Comparison of ENCODE assay signal across 27 cellular contexts in the genomic region with DNA sequence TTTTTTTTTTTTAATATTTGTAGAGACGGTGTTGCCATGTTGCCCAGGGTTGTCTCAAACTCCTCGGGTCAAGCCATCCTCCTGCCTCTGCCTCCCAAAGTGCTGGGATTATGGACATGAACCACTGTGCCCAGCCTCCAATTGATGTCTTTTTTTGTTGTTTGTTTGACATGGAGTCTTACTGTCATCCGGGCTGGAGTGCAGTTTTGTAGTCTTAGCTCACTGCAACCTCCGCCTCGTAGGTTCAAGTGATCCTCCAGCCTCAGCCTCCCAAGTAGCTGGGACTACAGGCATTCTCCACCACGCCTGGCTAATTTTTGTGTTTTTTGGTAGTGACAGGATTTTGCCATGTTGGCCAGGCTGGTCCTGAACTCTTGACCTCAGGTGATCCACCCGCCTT. TPM values are rescaled to one million over a fixed set of nuclear protein-coding genes. Genes with fewer than 3 reads are reported as not detected.
DNase-seq lines count a peak whose midpoint lies in the region; ATAC-seq, FAIRE-seq and TF ChIP-seq lines count a peak whose summit lies in the region.
"Had no signal": no experiment of that assay in that cellular context is flagged by ENCODE, and none has a peak within 500 bp of the region (broad histone marks: within the 10 kb centered on the region; RNA-seq: fewer than 3 reads in every experiment).

No MANE protein-coding gene starts in this region.

- H3K4me3 ChIP-seq in HepG2 (replicated peaks in 1 of 3; ENCODE audit: insufficient read depth in 1 of 3, low read depth in 2 of 3, low read length in 3 of 3) = no peak overlapping the region
- no peak overlapping the region for H3K4me3 ChIP-seq in right lobe of liver
- H3K4me3 ChIP-seq in naive thymus-derived CD4-positive, alpha-beta T cell (ENCODE audit: low read length) = no peak overlapping the region
- H3K4me3 ChIP-seq: BLaER1 treated with 17β-estradiol and CSF1 and Interleukin-3, amounts not matched to agents 10 nM and 100 nM; GM23248; MG63 had no signal

- TF ChIP-seq EP300 in HepG2 (IDR thresholded peaks at IDR 0.05; ENCODE audit: low read depth in 2 of 2, low read length in 2 of 2) = no peak
- no peak for TF ChIP-seq EP300 in HepG2 (CRISPR knock-in tag; IDR thresholded peaks at IDR 0.05; ENCODE audit: borderline replicate concordance)

- H3K79me2 ChIP-seq in HepG2 (ENCODE audit: insufficient read depth, low read length) = peaks cover 95% of the 10 kb centered on the region

- peaks cover 46 to 80% of the 10 kb centered on the region in 2 experiments for H3K36me3 ChIP-seq in HepG2 (replicated peaks in 1 of 2; ENCODE audit: control insufficient read depth in 1 of 2, insufficient read depth in 2 of 2, low read length in 2 of 2)
- peaks cover 5 to 30% (median 17%) of the 10 kb centered on the region in 4 donors for H3K36me3 ChIP-seq in right lobe of liver
- peaks cover 5 to 54% (median 5%) of the 10 kb centered on the region in 3 experiments for H3K36me3 ChIP-seq in naive thymus-derived CD4-positive, alpha-beta T cell (ENCODE audit: control insufficient read depth in 2 of 3, insufficient read depth in 3 of 3, low read length in 3 of 3)

- no peak for ATAC-seq in activated CD4-positive, alpha-beta T cell treated with anti-CD3 and anti-CD28 coated beads for 36 hours
- ATAC-seq in HepG2 (no peak), right lobe of liver (no peak)
- no peak for ATAC-seq in naive thymus-derived CD4-positive, alpha-beta T cell
- ATAC-seq: Panc1 had no signal

- TF ChIP-seq POLR2A in HepG2 (IDR thresholded peaks at IDR 0.05; ENCODE audit: insufficient read depth in 1 of 2, low read depth in 2 of 2, low read length in 2 of 2) (no peak), right lobe of liver (IDR thresholded peaks at IDR 0.05) (no peak), erythroblast (IDR thresholded peaks at IDR 0.05; ENCODE audit: low read length) (no peak)

- FAIRE-seq in HepG2 (lab: Jason Lieb, UNC) = no peak
- FAIRE-seq: GM12891 had no signal

- peaks cover 67% of the 10 kb centered on the region for H3K4me1 Mint-ChIP-seq in activated CD4-positive, alpha-beta T cell treated with anti-CD3 and anti-CD28 coated beads for 36 hours
- H3K4me1 Mint-ChIP-seq in activated CD4-positive, alpha-beta T cell treated with anti-CD3 and anti-CD28 coated beads, Interleukin-2, amount 10 ng/mL, durations not matched to agents 7 days and 5 days = peaks cover 62% of the 10 kb centered on the region
- peaks cover 47 to 79% (median 77%) of the 10 kb centered on the region in 7 donors for H3K4me1 Mint-ChIP-seq in naive thymus-derived CD4-positive, alpha-beta T cell

- 97% methylated on average over 6 of the region's 7 CpGs for WGBS in HepG2 (ENCODE audit: low lambda C conversion rate)
- WGBS in right lobe of liver (ENCODE audit: insufficient coverage, low coverage, low lambda C conversion rate, missing lambda C conversion rate) = 82% methylated on average over 5 of the region's 7 CpGs

- H3K4me1 ChIP-seq in HepG2 (ENCODE audit: insufficient read depth, low read length) = peaks cover 34% of the 10 kb centered on the region
- peaks cover 0 to 22% (median 0%) of the 10 kb centered on the region in 4 donors for H3K4me1 ChIP-seq in right lobe of liver
- H3K4me1 ChIP-seq in naive thymus-derived CD4-positive, alpha-beta T cell (ENCODE audit: control insufficient read depth in 2 of 2, insufficient read depth in 2 of 2, low read length in 2 of 2) = peaks cover 28 to 30% of the 10 kb centered on the region in 2 donors

- peaks cover 55% of the 10 kb centered on the region for H4K20me1 ChIP-seq in HepG2 (ENCODE audit: insufficient read depth, low read length)

- H3K27me3 ChIP-seq in HepG2 (ENCODE audit: control insufficient read depth in 1 of 2, insufficient read depth in 2 of 2, low read length in 2 of 2) (no peaks in the 10 kb centered on the region), right lobe of liver (no peaks in the 10 kb centered on the region)
- H3K27me3 ChIP-seq in naive thymus-derived CD4-positive, alpha-beta T cell (ENCODE audit: control insufficient read depth in 2 of 2, insufficient read depth in 2 of 2, low read length in 2 of 2) = no peaks in the 10 kb centered on the region
- H3K27me3 ChIP-seq: BLaER1 treated with 17β-estradiol and CSF1 and Interleukin-3, amounts not matched to agents 10 nM and 100 nM; MG63 had no signal

- H3K36me3 Mint-ChIP-seq in activated CD4-positive, alpha-beta T cell treated with anti-CD3 and anti-CD28 coated beads for 36 hours (ENCODE audit: low read depth) = peaks cover 57% of the 10 kb centered on the region
- H3K36me3 Mint-ChIP-seq in activated CD4-positive, alpha-beta T cell treated with anti-CD3 and anti-CD28 coated beads, Interleukin-2, amount 10 ng/mL, durations not matched to agents 7 days and 5 days (ENCODE audit: low read depth) = peaks cover 65% of the 10 kb centered on the region
- H3K36me3 Mint-ChIP-seq in naive thymus-derived CD4-positive, alpha-beta T cell = peaks cover 4 to 32% (median 28%) of the 10 kb centered on the region in 5 donors

- intact Hi-C loops in activated CD4-positive, alpha-beta T cell treated with anti-CD3 and anti-CD28 coated beads for 36 hours (cut with DNase I, micrococcal nuclease) = no loop called here
- intact Hi-C loops in HepG2 (cut with micrococcal nuclease; ENCODE audit: unreplicated experiment) = no loop called here
- intact Hi-C loops in right lobe of liver (cut with DNase I) = no loop called here
- intact Hi-C loops in naive thymus-derived CD4-positive, alpha-beta T cell (cut with micrococcal nuclease) = no loop called here

- no peak for TF ChIP-seq CTCF in HepG2 (CRISPR knock-in tag; IDR thresholded peaks at IDR 0.05)
- no peak for TF ChIP-seq CTCF in right lobe of liver (IDR thresholded peaks at IDR 0.05)

- H3K4me2 ChIP-seq in HepG2 (ENCODE audit: low read depth, low read length) = no peak overlapping the region
- H3K4me2 ChIP-seq: BLaER1 treated with 17β-estradiol and CSF1 and Interleukin-3, amounts not matched to agents 10 nM and 100 nM had no signal

- in situ Hi-C loops in HepG2 (cut with HindIII; ENCODE audit: extremely low pct_ligation_motif_present, low pct_unique_long_range_greater_than_20kb) = no loop called here

- H3K27ac ChIP-seq in HepG2 (ENCODE audit: extremely low read length, insufficient read depth, low read length) (no peak overlapping the region), right lobe of liver (no peak overlapping the region)
- H3K27ac ChIP-seq in naive thymus-derived CD4-positive, alpha-beta T cell (ENCODE audit: low read depth, low read length) = no peak overlapping the region
- H3K27ac ChIP-seq: 22Rv1; BLaER1 treated with 17β-estradiol and CSF1 and Interleukin-3, amounts not matched to agents 10 nM and 100 nM; GM23248 had no signal

- peak overlapping the region; percentile 84 for H3K27ac Mint-ChIP-seq in activated CD4-positive, alpha-beta T cell treated with anti-CD3 and anti-CD28 coated beads for 36 hours
- no peak overlapping the region for H3K27ac Mint-ChIP-seq in activated CD4-positive, alpha-beta T cell treated with anti-CD3 and anti-CD28 coated beads, Interleukin-2, amount 10 ng/mL, durations not matched to agents 7 days and 5 days
- peak overlapping the region in 5 of 9 donors; percentile 30 to 86 (median 45) for H3K27ac Mint-ChIP-seq in naive thymus-derived CD4-positive, alpha-beta T cell
- H3K27ac Mint-ChIP-seq: H9, HFFc6 had no signal

- DNase-seq in activated CD4-positive, alpha-beta T cell treated with anti-CD3 and anti-CD28 coated beads for 36 hours = no peak
- no peak for DNase-seq in activated CD4-positive, alpha-beta T cell treated with anti-CD3 and anti-CD28 coated beads, Interleukin-2, amount 10 ng/mL, durations not matched to agents 7 days and 5 days
- no peak for DNase-seq in HepG2 (ENCODE audit: low spot score)
- no peak for DNase-seq in right lobe of liver
- DNase-seq in naive thymus-derived CD4-positive, alpha-beta T cell = no peak
- DNase-seq in mesenteric fat pad (ENCODE audit: low spot score) = no peak
- no peak for DNase-seq in erythroblast (lab: John Stamatoyannopoulos, UW)
- DNase-seq in GM19238 (ENCODE audit: insufficient read length, low spot score) = no peak
- DNase-seq: CD8-positive, alpha-beta T cell; DND-41; GM23248; H9; HFFc6; Kasumi-1; MG63; NCI-H1048; NCI-H1436; NCI-H1930; NCI-H2227 treated with DMSO at 0.1 percent for 48 hours; NCI-H510A treated with DMSO at 0.1 percent for 48 hours; NCI-H748 treated with DMSO at 0.1 percent for 48 hours; NK-92 treated with Interleukin-12 subunit alpha and Interleukin-12 subunit beta, amount 100 ng/mL, for 24 hours; SIG-M5 had no signal

- no peak overlapping the region for H3K9ac ChIP-seq in HepG2 (ENCODE audit: insufficient read depth, low read depth, low read length)
- H3K9ac ChIP-seq: BLaER1 treated with 17β-estradiol and CSF1 and Interleukin-3, amounts not matched to agents 10 nM and 100 nM; GM23248 had no signal

- POLR2A ChIA-PET in activated CD4-positive, alpha-beta T cell treated with anti-CD3 and anti-CD28 coated beads for 36 hours (lab: Charles Lee) = interaction anchor here (0.7 to 1.6 kb wide), 2 partner anchors 10 to 224 kb away, joined by 3 to 9 read pairs; a partner anchor contains a TSS
- POLR2A ChIA-PET in activated CD4-positive, alpha-beta T cell treated with anti-CD3 and anti-CD28 coated beads, Interleukin-2, amount 10 ng/mL, durations not matched to agents 7 days and 5 days (lab: Charles Lee) = no interaction called here
- POLR2A ChIA-PET in HepG2 (lab: Yijun Ruan, JAX) = interaction anchor here (0.7 to 1.8 kb wide), 3 partner anchors 7 to 10 kb away, joined by 3 to 9 read pairs (median 8); a partner anchor contains a TSS
- POLR2A ChIA-PET in naive thymus-derived CD4-positive, alpha-beta T cell (lab: Charles Lee) = interaction anchor here (4.9 kb wide), 1 partner anchor 11 kb away, joined by 46 read pairs; a partner anchor contains a TSS

- no peak for TF ChIP-seq RAD21 in HepG2 (CRISPR knock-in tag; IDR thresholded peaks at IDR 0.05)

- BruUV-seq in HepG2 (replicated peaks; lab: Mats Ljungman, UMichigan) = no TSS peak

- H3K9me3 ChIP-seq in HepG2 (ENCODE audit: low read length) (no peaks in the 10 kb centered on the region), right lobe of liver (no peaks in the 10 kb centered on the region)
- H3K9me3 ChIP-seq in naive thymus-derived CD4-positive, alpha-beta T cell (ENCODE audit: control insufficient read depth in 2 of 3, low read length in 3 of 3) = no peaks in the 10 kb centered on the region
- H3K9me3 ChIP-seq: BLaER1 treated with 17β-estradiol and CSF1 and Interleukin-3, amounts not matched to agents 10 nM and 100 nM; MG63 had no signal

- H2AFZ ChIP-seq in HepG2 (ENCODE audit: low read length) = no peak overlapping the region
- H2AFZ ChIP-seq: GM23248 had no signal

- H3K4me3 Mint-ChIP-seq in activated CD4-positive, alpha-beta T cell treated with anti-CD3 and anti-CD28 coated beads for 36 hours = no peak overlapping the region
- no peak overlapping the region for H3K4me3 Mint-ChIP-seq in activated CD4-positive, alpha-beta T cell treated with anti-CD3 and anti-CD28 coated beads, Interleukin-2, amount 10 ng/mL, durations not matched to agents 7 days and 5 days
- H3K4me3 Mint-ChIP-seq in naive thymus-derived CD4-positive, alpha-beta T cell = peak overlapping the region in 1 of 10 donors; percentile 59
- H3K4me3 Mint-ChIP-seq: H9, HFFc6 had no signal

- H3K27me3 Mint-ChIP-seq in activated CD4-positive, alpha-beta T cell treated with anti-CD3 and anti-CD28 coated beads for 36 hours = no peaks in the 10 kb centered on the region
- no peaks in the 10 kb centered on the region for H3K27me3 Mint-ChIP-seq in activated CD4-positive, alpha-beta T cell treated with anti-CD3 and anti-CD28 coated beads, Interleukin-2, amount 10 ng/mL, durations not matched to agents 7 days and 5 days
- H3K27me3 Mint-ChIP-seq in naive thymus-derived CD4-positive, alpha-beta T cell = no peaks in the 10 kb centered on the region

- H3K9me3 Mint-ChIP-seq in activated CD4-positive, alpha-beta T cell treated with anti-CD3 and anti-CD28 coated beads for 36 hours (ENCODE audit: low read depth) = no peaks in the 10 kb centered on the region
- no peaks in the 10 kb centered on the region for H3K9me3 Mint-ChIP-seq in activated CD4-positive, alpha-beta T cell treated with anti-CD3 and anti-CD28 coated beads, Interleukin-2, amount 10 ng/mL, durations not matched to agents 7 days and 5 days
- no peaks in the 10 kb centered on the region for H3K9me3 Mint-ChIP-seq in naive thymus-derived CD4-positive, alpha-beta T cell
- H3K9me3 Mint-ChIP-seq: CD8-positive, alpha-beta T cell; H9; HFFc6 had no signal

- CTCF ChIA-PET in activated CD4-positive, alpha-beta T cell treated with anti-CD3 and anti-CD28 coated beads for 36 hours (lab: Charles Lee) = interaction anchor here (0.6 to 2.7 kb wide), 5 partner anchors 10 to 88 kb away, joined by 3 to 13 read pairs (median 12); a partner anchor contains a TSS
- CTCF ChIA-PET in activated CD4-positive, alpha-beta T cell treated with anti-CD3 and anti-CD28 coated beads, Interleukin-2, amount 10 ng/mL, durations not matched to agents 7 days and 5 days (lab: Charles Lee) = interaction anchor here (0.6 to 4.5 kb wide), 4 partner anchors 11 to 117 kb away, joined by 3 to 43 read pairs (median 4); a partner anchor contains a TSS
- CTCF ChIA-PET in HepG2 (lab: Yijun Ruan, JAX; ENCODE audit: low intra/inter-chr PET ratio, low total read pairs) = no interaction called here
- CTCF ChIA-PET in naive thymus-derived CD4-positive, alpha-beta T cell (lab: Charles Lee) = interaction anchor here (0.5 to 1.0 kb wide), 3 partner anchors 10 to 340 kb away, joined by 3 to 4 read pairs (median 3); a partner anchor contains a TSS

RNA-seq across cellular contexts. Expression of a gene that starts 9.4 kb away (rescaled TPM):
- total RNA-seq in activated CD4-positive, alpha-beta T cell treated with anti-CD3 and anti-CD28 coated beads for 36 hours = 1 to 10 TPM; 3.0 to 4.5 TPM
- 1 to 10 TPM; 2.5 to 3.0 TPM for total RNA-seq in activated CD4-positive, alpha-beta T cell treated with anti-CD3 and anti-CD28 coated beads, Interleukin-2, amount 10 ng/mL, durations not matched to agents 7 days and 5 days
- total RNA-seq in HepG2 (2016; rRNA removed; fragmentation: Illumina TruSeq; extraction: Trizol) (5.5 and 6.1 TPM in 2 replicates), right lobe of liver (1 to 10 TPM; 1.1 to 5.2 (median 2.2) TPM), mesenteric fat pad (6.9 TPM)
- 3.0 TPM in 2 replicates for total RNA-seq in HepG2 (2016; cell fraction: cytosol; rRNA removed; fragmentation: Illumina TruSeq; extraction: Trizol; ENCODE audit: low read depth)
- total RNA-seq in HepG2 (2016; cell fraction: insoluble cytoplasmic fraction; rRNA removed; fragmentation: Illumina TruSeq; extraction: Trizol) = 5.5 TPM in 2 replicates
- total RNA-seq in HepG2 (2016; cell fraction: membrane; rRNA removed; fragmentation: Illumina TruSeq; extraction: Trizol) = 3.6 and 4.2 TPM in 2 replicates
- 5.8 and 6.6 TPM in 2 replicates for total RNA-seq in HepG2 (2016; cell fraction: nucleus; rRNA removed; fragmentation: Illumina TruSeq; extraction: Trizol)
- polyA plus RNA-seq in HepG2 (2011; rRNA removed) = 2.6 and 3.1 TPM in 2 replicates
- 2.7 and 3.2 TPM in 2 replicates for polyA plus RNA-seq in HepG2 (2011; cell fraction: cytosol; rRNA removed)
- 4.4 and 5.1 TPM in 2 replicates for polyA plus RNA-seq in HepG2 (2011; cell fraction: nucleus; rRNA removed)
- 4.1 and 4.8 TPM in 2 replicates for polyA plus RNA-seq in HepG2 (2012)
- polyA plus RNA-seq in HepG2 (2016; cell fraction: cytosol; fragmentation: Illumina TruSeq; extraction: Trizol; ENCODE audit: low read depth) = 1.9 and 2.2 TPM in 2 replicates
- polyA plus RNA-seq in HepG2 (2016; cell fraction: insoluble cytoplasmic fraction; fragmentation: Illumina TruSeq; extraction: Trizol; ENCODE audit: low read depth) = 5.6 and 6.7 TPM in 2 replicates
- 3.7 and 4.5 TPM in 2 replicates for polyA plus RNA-seq in HepG2 (2016; cell fraction: membrane; fragmentation: Illumina TruSeq; extraction: Trizol; ENCODE audit: low read depth)
- polyA plus RNA-seq in HepG2 (2016; cell fraction: nucleus; fragmentation: Illumina TruSeq; extraction: Trizol; ENCODE audit: insufficient read depth, low read depth) = 5.9 and 6.7 TPM in 2 replicates
- polyA minus RNA-seq in HepG2 (2011; rRNA and poly(A)+ RNA removed; ENCODE audit: low replicate concordance) = 0.77 and 2.5 TPM in 2 replicates
- 0.62 and 1.6 TPM in 2 replicates for polyA minus RNA-seq in HepG2 (2011; cell fraction: cytosol; rRNA and poly(A)+ RNA removed)
- 7.2 and 10.6 TPM in 2 replicates for polyA minus RNA-seq in HepG2 (2011; cell fraction: nucleus; rRNA and poly(A)+ RNA removed)
- total RNA-seq in naive thymus-derived CD4-positive, alpha-beta T cell = 1 to 10 TPM; 1.2 to 1.9 (median 1.6) TPM
- 1 to 10 TPM in 1 of 2 donors, under 1 TPM in 1; 0.59 to 1.7 TPM for polyA plus RNA-seq in naive thymus-derived CD4-positive, alpha-beta T cell

RNA-seq across cellular contexts. Expression of a gene that starts 9.7 kb away (rescaled TPM):
- total RNA-seq in activated CD4-positive, alpha-beta T cell treated with anti-CD3 and anti-CD28 coated beads for 36 hours = 100 to 1,000 TPM; 103 to 115 TPM
- total RNA-seq in activated CD4-positive, alpha-beta T cell treated with anti-CD3 and anti-CD28 coated beads, Interleukin-2, amount 10 ng/mL, durations not matched to agents 7 days and 5 days = 100 to 1,000 TPM; 154 to 176 TPM
- total RNA-seq in HepG2 (2016; rRNA removed; fragmentation: Illumina TruSeq; extraction: Trizol) (284 and 587 TPM in 2 replicates), right lobe of liver (100 to 1,000 TPM in 5 of 6 experiments, 10 to 100 TPM in 1; 91.7 to 188 (median 148) TPM), mesenteric fat pad (177 TPM)
- 65.3 and 71.8 TPM in 2 replicates for total RNA-seq in HepG2 (2016; cell fraction: cytosol; rRNA removed; fragmentation: Illumina TruSeq; extraction: Trizol; ENCODE audit: low read depth)
- total RNA-seq in HepG2 (2016; cell fraction: insoluble cytoplasmic fraction; rRNA removed; fragmentation: Illumina TruSeq; extraction: Trizol) = 271 and 578 TPM in 2 replicates
- total RNA-seq in HepG2 (2016; cell fraction: membrane; rRNA removed; fragmentation: Illumina TruSeq; extraction: Trizol) = 95.8 and 99.1 TPM in 2 replicates
- total RNA-seq in HepG2 (2016; cell fraction: nucleus; rRNA removed; fragmentation: Illumina TruSeq; extraction: Trizol) = 514 and 600 TPM in 2 replicates
- 1,560 and 1,818 TPM in 2 replicates for polyA plus RNA-seq in HepG2 (2011; rRNA removed)
- polyA plus RNA-seq in HepG2 (2011; cell fraction: cytosol; rRNA removed) = 1,385 TPM in 2 replicates
- 528 and 556 TPM in 2 replicates for polyA plus RNA-seq in HepG2 (2011; cell fraction: nucleus; rRNA removed)
- 566 and 592 TPM in 2 replicates for polyA plus RNA-seq in HepG2 (2012)
- 52.7 and 53.5 TPM in 2 replicates for polyA plus RNA-seq in HepG2 (2016; cell fraction: cytosol; fragmentation: Illumina TruSeq; extraction: Trizol; ENCODE audit: low read depth)
- polyA plus RNA-seq in HepG2 (2016; cell fraction: insoluble cytoplasmic fraction; fragmentation: Illumina TruSeq; extraction: Trizol; ENCODE audit: low read depth) = 324 and 345 TPM in 2 replicates
- polyA plus RNA-seq in HepG2 (2016; cell fraction: membrane; fragmentation: Illumina TruSeq; extraction: Trizol; ENCODE audit: low read depth) = 79.9 and 84.4 TPM in 2 replicates
- 808 and 883 TPM in 2 replicates for polyA plus RNA-seq in HepG2 (2016; cell fraction: nucleus; fragmentation: Illumina TruSeq; extraction: Trizol; ENCODE audit: insufficient read depth, low read depth)
- 817 and 1,556 TPM in 2 replicates for polyA minus RNA-seq in HepG2 (2011; rRNA and poly(A)+ RNA removed; ENCODE audit: low replicate concordance)
- polyA minus RNA-seq in HepG2 (2011; cell fraction: cytosol; rRNA and poly(A)+ RNA removed) = 735 and 849 TPM in 2 replicates
- 241 and 296 TPM in 2 replicates for polyA minus RNA-seq in HepG2 (2011; cell fraction: nucleus; rRNA and poly(A)+ RNA removed)
- 100 to 1,000 TPM in 4 of 5 experiments, 10 to 100 TPM in 1; 88.7 to 222 (median 108) TPM for total RNA-seq in naive thymus-derived CD4-positive, alpha-beta T cell
- 100 to 1,000 TPM; 241 to 281 TPM for polyA plus RNA-seq in naive thymus-derived CD4-positive, alpha-beta T cell
